Comparison of ENCODE assay signal across 23 cellular contexts in the genomic region with DNA sequence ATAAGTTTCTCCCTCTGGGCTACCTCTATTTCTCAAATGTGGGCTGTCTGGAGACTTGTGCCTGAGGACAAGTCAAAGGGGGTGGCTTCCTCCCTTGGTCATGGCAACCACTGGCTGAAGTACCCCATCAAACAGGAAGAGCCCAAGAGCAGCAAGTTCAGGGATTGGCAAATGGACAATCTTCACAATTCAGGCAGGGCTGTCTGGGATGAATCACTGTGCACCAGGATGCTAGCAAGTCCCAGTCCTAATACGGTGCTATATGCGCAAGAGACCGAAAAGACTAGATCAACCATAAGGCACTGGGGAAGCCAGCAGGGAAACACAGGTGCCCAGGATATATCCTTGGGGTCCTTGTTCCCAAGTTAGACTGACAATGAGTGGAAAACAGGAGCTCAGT.
DNase-seq lines count a peak whose midpoint lies in the region; ATAC-seq and TF ChIP-seq lines count a peak whose summit lies in the region.
"Had no signal": no experiment of that assay in that cellular context is flagged by ENCODE, and none has a peak within 500 bp of the region (broad histone marks: within the 10 kb centered on the region; RNA-seq: fewer than 3 reads in every experiment).

No MANE protein-coding gene starts in this region.

- H3K9me3 Mint-ChIP-seq in T-helper 2 cell treated with Interferon-gamma antibody and Interleukin-4, amounts not matched to agents 5 μg/mL and 100 μg/mL, for 36 hours = no peaks in the 10 kb centered on the region
- H3K9me3 Mint-ChIP-seq in activated naive CD4-positive, alpha-beta T cell treated with anti-CD3 and anti-CD28 coated beads, Interleukin-2, amount 50 U/mL, for 72 hours = no peaks in the 10 kb centered on the region
- H3K9me3 Mint-ChIP-seq: activated B cell treated with CpG ODN at 0.5 μM for 24 hours; activated CD4-positive, alpha-beta memory T cell treated with anti-CD3 and anti-CD28 coated beads for 36 hours; CD4-positive, alpha-beta memory T cell; H9; neural crest cell had no signal

- peaks cover 4 to 34% of the 10 kb centered on the region in 2 donors for H3K4me1 ChIP-seq in ascending aorta
- peaks cover 18% of the 10 kb centered on the region for H3K4me1 ChIP-seq in suprapubic skin
- H3K4me1 ChIP-seq: prostate gland had no signal

- H3K36me3 ChIP-seq in ascending aorta (peaks cover 11 to 16% of the 10 kb centered on the region in 2 donors), suprapubic skin (peaks cover 3% of the 10 kb centered on the region), MG63 (peaks cover 40% of the 10 kb centered on the region)
- H3K36me3 ChIP-seq: prostate gland had no signal

- H3K27me3 Mint-ChIP-seq in T-helper 2 cell treated with Interferon-gamma antibody and Interleukin-4, amounts not matched to agents 5 μg/mL and 100 μg/mL, for 36 hours (ENCODE audit: low read depth) = peaks cover 19% of the 10 kb centered on the region

- H3K27ac ChIP-seq in ascending aorta (peak overlapping the region; percentile 59 to 77), suprapubic skin (peak overlapping the region; percentile 5)
- H3K27ac ChIP-seq: dorsolateral prefrontal cortex, prostate gland had no signal

- no peak for TF ChIP-seq EP300 in suprapubic skin (IDR thresholded peaks at IDR 0.05)

- no peak overlapping the region for H3K4me3 Mint-ChIP-seq in T-helper 2 cell treated with Interferon-gamma antibody and Interleukin-4, amounts not matched to agents 5 μg/mL and 100 μg/mL, for 36 hours
- H3K4me3 Mint-ChIP-seq: activated B cell treated with CpG ODN at 0.5 μM for 24 hours; activated CD4-positive, alpha-beta memory T cell treated with anti-CD3 and anti-CD28 coated beads for 36 hours; CD4-positive, alpha-beta memory T cell; H9; neural crest cell had no signal

- DNase-seq in AG20443 (ENCODE audit: low spot score) = peak; percentile 40
- DNase-seq in ascending aorta (ENCODE audit: low spot score in 2 of 2) = peak in 1 of 2 donors; percentile 73
- peak; percentile 35 to 53 for DNase-seq in foreskin fibroblast
- DNase-seq in suprapubic skin (ENCODE audit: low spot score in 2 of 2) = no peak
- no peak for DNase-seq in MG63
- no peak for DNase-seq in T-helper 2 cell treated with Interferon-gamma antibody and Interleukin-4, amounts not matched to agents 5 μg/mL and 100 μg/mL, for 36 hours (ENCODE audit: low spot score)
- no peak for DNase-seq in activated naive CD4-positive, alpha-beta T cell treated with anti-CD3 and anti-CD28 coated beads, Interleukin-2, amount 50 U/mL, for 72 hours (ENCODE audit: low spot score in 2 of 2)
- DNase-seq: activated B cell treated with CpG ODN at 0.5 μM for 24 hours; activated CD4-positive, alpha-beta memory T cell treated with anti-CD3 and anti-CD28 coated beads for 36 hours; activated gamma-delta T cell; caudate nucleus; CD4-positive, alpha-beta memory T cell; dorsolateral prefrontal cortex; H9; Karpas-422; left colon; mucosa of descending colon; NCI-H1092; NCI-H2029; T-helper 9 cell had no signal

- H3K27me3 ChIP-seq in ascending aorta (no peaks in the 10 kb centered on the region), suprapubic skin (no peaks in the 10 kb centered on the region), MG63 (no peaks in the 10 kb centered on the region)
- H3K27me3 ChIP-seq: dorsolateral prefrontal cortex had no signal

- H3K9me3 ChIP-seq in ascending aorta (no peaks in the 10 kb centered on the region), suprapubic skin (no peaks in the 10 kb centered on the region), MG63 (no peaks in the 10 kb centered on the region)
- H3K9me3 ChIP-seq: mucosa of descending colon, prostate gland had no signal

- WGBS in suprapubic skin = 74% methylated on average over 3 of the region's 3 CpGs

- no peak for ATAC-seq in HG03378 (IDR thresholded peaks at IDR 0.05; ENCODE audit: unreplicated experiment)
- ATAC-seq in activated naive CD4-positive, alpha-beta T cell treated with anti-CD3 and anti-CD28 coated beads, Interleukin-2, amount 50 U/mL, for 72 hours = no peak
- ATAC-seq: left colon, mucosa of descending colon had no signal

- intact Hi-C loops in ascending aorta (cut with DNase I) = no loop called here

- H3K27ac Mint-ChIP-seq in T-helper 2 cell treated with Interferon-gamma antibody and Interleukin-4, amounts not matched to agents 5 μg/mL and 100 μg/mL, for 36 hours = no peak overlapping the region
- H3K27ac Mint-ChIP-seq in activated naive CD4-positive, alpha-beta T cell treated with anti-CD3 and anti-CD28 coated beads, Interleukin-2, amount 50 U/mL, for 72 hours = no peak overlapping the region
- H3K27ac Mint-ChIP-seq: activated B cell treated with CpG ODN at 0.5 μM for 24 hours; activated CD4-positive, alpha-beta memory T cell treated with anti-CD3 and anti-CD28 coated beads for 36 hours; CD4-positive, alpha-beta memory T cell had no signal

- no peak for TF ChIP-seq POLR2A in suprapubic skin (IDR thresholded peaks at IDR 0.05)

- H3K4me3 ChIP-seq in ascending aorta (no peak overlapping the region), foreskin fibroblast (ENCODE audit: low read depth in 1 of 2, low read length in 2 of 2) (no peak overlapping the region), suprapubic skin (no peak overlapping the region), MG63 (no peak overlapping the region)
- H3K4me3 ChIP-seq: dorsolateral prefrontal cortex, mucosa of descending colon, prostate gland had no signal

- H3K36me3 Mint-ChIP-seq in T-helper 2 cell treated with Interferon-gamma antibody and Interleukin-4, amounts not matched to agents 5 μg/mL and 100 μg/mL, for 36 hours (ENCODE audit: low read depth) = no peaks in the 10 kb centered on the region
- H3K36me3 Mint-ChIP-seq in activated naive CD4-positive, alpha-beta T cell treated with anti-CD3 and anti-CD28 coated beads, Interleukin-2, amount 50 U/mL, for 72 hours = no peaks in the 10 kb centered on the region
- H3K36me3 Mint-ChIP-seq: activated CD4-positive, alpha-beta memory T cell treated with anti-CD3 and anti-CD28 coated beads for 36 hours; CD4-positive, alpha-beta memory T cell had no signal

- TF ChIP-seq CTCF in ascending aorta (IDR thresholded peaks at IDR 0.05) (no peak), foreskin fibroblast (IDR thresholded peaks at IDR 0.05; ENCODE audit: low read depth, low read length) (no peak), suprapubic skin (IDR thresholded peaks at IDR 0.05) (no peak)

- no peaks in the 10 kb centered on the region for H3K4me1 Mint-ChIP-seq in T-helper 2 cell treated with Interferon-gamma antibody and Interleukin-4, amounts not matched to agents 5 μg/mL and 100 μg/mL, for 36 hours (ENCODE audit: low read depth)
- H3K4me1 Mint-ChIP-seq: activated B cell treated with CpG ODN at 0.5 μM for 24 hours; CD4-positive, alpha-beta memory T cell; neural crest cell had no signal

Comparison
In these comparisons a context has a peak if more than half of its experiments do, and no peak if none do; other contexts are left out.
1. DNase-seq: peak in AG20443 (single experiment) and foreskin fibroblast (2 of 2); none in suprapubic skin (0 of 2), MG63 (single experiment), T-helper 2 cell treated with Interferon-gamma antibody and Interleukin-4, amounts not matched to agents 5 μg/mL and 100 μg/mL, for 36 hours (single experiment) and activated naive CD4-positive, alpha-beta T cell treated with anti-CD3 and anti-CD28 coated beads, Interleukin-2, amount 50 U/mL, for 72 hours (0 of 2).